9 cellular contexts compared by ENCODE assay signal in genomic region chr18:62596145-62597005, GRCh38.
A peak's percentile ranks its signal among the peaks of the same experiment; 100 is the strongest.
DNase-seq lines count a peak whose midpoint lies in the region; ATAC-seq and TF ChIP-seq lines count a peak whose summit lies in the region.
"Had no signal": no experiment of that assay in that cellular context is flagged by ENCODE, and none has a peak within 500 bp of the region (broad histone marks: within the 10 kb centered on the region; RNA-seq: fewer than 3 reads in every experiment).

No MANE protein-coding gene starts in this region.

- H3K18ac ChIP-seq in trophoblast cell (ENCODE audit: low read length): no peak overlapping the region

- H3F3A ChIP-seq in SK-N-SH (replicated peaks; ENCODE audit: insufficient read depth): no peaks in the 10 kb centered on the region

- no peak overlapping the region for H3K23ac ChIP-seq in trophoblast cell (ENCODE audit: low read length)

- H3K9me2 ChIP-seq in SK-N-SH: no peaks in the 10 kb centered on the region

- H3K79me1 ChIP-seq in trophoblast cell (ENCODE audit: low read length): no peaks in the 10 kb centered on the region

- TF ChIP-seq RAD21 in SK-N-SH (IDR thresholded peaks at IDR 0.05; ENCODE audit: low read length): no peak

- H3K4ac ChIP-seq in trophoblast cell (ENCODE audit: low read depth, low read length): no peak overlapping the region

- POLR2A ChIA-PET in SK-N-SH (lab: Yijun Ruan, JAX): no interaction called here

- H2AFZ ChIP-seq in SK-N-SH (ENCODE audit: low read depth) (no peak overlapping the region), trophoblast cell (ENCODE audit: insufficient read depth, low read length, poor library complexity) (peak overlapping the region; percentile 15)

- no peak overlapping the region for H3K14ac ChIP-seq in trophoblast cell (ENCODE audit: low read length)

- H3K27me3 ChIP-seq in SK-N-SH (ENCODE audit: insufficient read depth) (no peaks in the 10 kb centered on the region; the same call in 1 of the 2 replicates), trophoblast cell (ENCODE audit: insufficient read depth, low read length) (peaks cover 16% of the 10 kb centered on the region)

- CTCF ChIA-PET in SK-N-SH (lab: Yijun Ruan, JAX): interaction anchor here (1.3 to 3.4 kb wide), 5 partner anchors 10 to 386 kb away, joined by 3 to 18 read pairs (median 6); partner anchors contain the start of gene PHLPP1

- H3K27ac ChIP-seq in SK-N-SH (ENCODE audit: low read depth in 2 of 2, low read length in 1 of 2) (no peak overlapping the region), trophoblast cell (ENCODE audit: low read depth, low read length) (no peak overlapping the region)

- H3K9ac ChIP-seq in SK-N-SH (no peak overlapping the region), trophoblast cell (ENCODE audit: low read length) (no peak overlapping the region)

- DNase-seq in Daoy (ENCODE audit: low read depth) (peak; percentile 9), SK-N-SH (peak; percentile 83), glutamatergic neuron (peak; percentile 72), trophoblast cell (peak; percentile 26 to 60), activated gamma-delta T cell (lab: John Stamatoyannopoulos, UW) (no peak), SKM-1 treated with dmso at 0.1 percent for 144 hours (lab: John Stamatoyannopoulos, UW; ENCODE audit: unreplicated experiment) (no peak)
- DNase-seq: NCI-H1694 treated with DMSO at 0.1 percent for 48 hours had no signal

- peaks cover 5% of the 10 kb centered on the region for H3K4me1 Mint-ChIP-seq in glutamatergic neuron (ENCODE audit: low read depth, unreplicated experiment)

- H3K4me3 ChIP-seq in SK-N-SH (ENCODE audit: low read depth in 2 of 2, low read length in 1 of 2) (peak overlapping the region in 1 of 2 experiments; percentile 26; a peak in 1 of 4 replicates), trophoblast cell (ENCODE audit: low read depth, low read length) (peak overlapping the region; percentile 47)

- no peak for TF ChIP-seq EP300 in SK-N-SH (IDR thresholded peaks at IDR 0.05; ENCODE audit: borderline replicate concordance in 1 of 2, low read depth in 1 of 2, low read length in 1 of 2)

- peaks cover 5% of the 10 kb centered on the region for H3K9me3 Mint-ChIP-seq in glutamatergic neuron (ENCODE audit: unreplicated experiment)

- no peaks in the 10 kb centered on the region for H3K9me3 ChIP-seq in SK-N-SH
- no peaks in the 10 kb centered on the region for H3K9me3 ChIP-seq in trophoblast cell (ENCODE audit: insufficient read depth, low read depth, low read length)

- H3K4me2 ChIP-seq in SK-N-SH (peak overlapping the region; percentile 63; the same call in 1 of the 2 replicates), trophoblast cell (ENCODE audit: low read length) (peak overlapping the region; percentile 87)

- ATAC-seq in GM19328 (IDR thresholded peaks at IDR 0.05; ENCODE audit: unreplicated experiment) (no peak), GM19395 (IDR thresholded peaks at IDR 0.05; ENCODE audit: unreplicated experiment) (no peak)

- peak overlapping the region; percentile 84 for H3K4me3 Mint-ChIP-seq in glutamatergic neuron (ENCODE audit: unreplicated experiment)

- no peak overlapping the region for H2AK5ac ChIP-seq in trophoblast cell (ENCODE audit: low read length)

- H4K20me1 ChIP-seq in SK-N-SH (ENCODE audit: insufficient read depth): no peaks in the 10 kb centered on the region

- no peaks in the 10 kb centered on the region for H3K79me2 ChIP-seq in SK-N-SH (ENCODE audit: insufficient read depth)
- H3K79me2 ChIP-seq in trophoblast cell (ENCODE audit: control insufficient read depth, insufficient read depth, low read length, poor library complexity): no peaks in the 10 kb centered on the region

- H3K27me3 Mint-ChIP-seq in glutamatergic neuron (ENCODE audit: unreplicated experiment): peaks cover 8% of the 10 kb centered on the region

- no peak overlapping the region for H4K91ac ChIP-seq in trophoblast cell (ENCODE audit: low read depth, low read length)

- H3K36me3 ChIP-seq in SK-N-SH (replicated peaks in 1 of 2; ENCODE audit: control insufficient read depth in 1 of 2, insufficient read depth in 2 of 2, low read length in 1 of 2) (no peaks in the 10 kb centered on the region), trophoblast cell (ENCODE audit: control insufficient read depth in 1 of 2, insufficient read depth in 2 of 2, low read length in 2 of 2) (no peaks in the 10 kb centered on the region)

- H2BK120ac ChIP-seq in trophoblast cell (ENCODE audit: insufficient read depth, low read length, poor library complexity): no peak overlapping the region

- no peak overlapping the region for H3K27ac Mint-ChIP-seq in glutamatergic neuron (ENCODE audit: unreplicated experiment)

- 30% methylated on average over 19 of the region's 90 CpGs for WGBS in SK-N-SH (ENCODE audit: low lambda C conversion rate)
- no CpG with 5 or more reads among the region's 90 CpGs for WGBS in trophoblast cell (ENCODE audit: extremely low coverage, insufficient coverage, insufficient read length)

- no peak overlapping the region for H4K12ac ChIP-seq in trophoblast cell (ENCODE audit: low read depth, low read length)

- no peak for TF ChIP-seq CTCF in SK-N-SH (IDR thresholded peaks at IDR 0.05)
- no peak for TF ChIP-seq CTCF in glutamatergic neuron (IDR thresholded peaks at IDR 0.05; ENCODE audit: partially characterized antibody, unreplicated experiment)

- H4K8ac ChIP-seq in trophoblast cell (ENCODE audit: low read depth, low read length): no peak overlapping the region

- H2BK12ac ChIP-seq in trophoblast cell (ENCODE audit: low read length): no peak overlapping the region

- H3K4me1 ChIP-seq in SK-N-SH (ENCODE audit: control insufficient read depth in 1 of 2, insufficient read depth in 2 of 2, low read depth in 1 of 2, low read length in 1 of 2) (peaks cover 0 to 5% of the 10 kb centered on the region in 2 experiments; a peak in 1 of 4 replicates), trophoblast cell (ENCODE audit: control insufficient read depth in 1 of 2, insufficient read depth in 2 of 2, low read length in 2 of 2) (peaks cover 0 to 12% of the 10 kb centered on the region in 2 experiments)

- no peak overlapping the region for H2BK5ac ChIP-seq in trophoblast cell (ENCODE audit: low read depth, low read length, poor library complexity)

- peaks cover 11% of the 10 kb centered on the region for H3K36me3 Mint-ChIP-seq in glutamatergic neuron (ENCODE audit: unreplicated experiment)

TF ChIP-seq in SK-N-SH, 30 proteins besides CTCF, POLR2A, EP300 and RAD21:
- TF ChIP-seq POLR2AphosphoS5 (IDR thresholded peaks at IDR 0.05; ENCODE audit: low read depth, low read length) (no peak), EZH2phosphoT487 (IDR thresholded peaks at IDR 0.05; ENCODE audit: borderline replicate concordance, low read depth) (no peak), SMC3 (IDR thresholded peaks at IDR 0.05; ENCODE audit: low read depth, low read length) (no peak), RFX5 (IDR thresholded peaks at IDR 0.05; ENCODE audit: low read length) (no peak), TEAD4 (IDR thresholded peaks at IDR 0.05; ENCODE audit: borderline replicate concordance, insufficient read depth) (no peak), RCOR1 (IDR thresholded peaks at IDR 0.05; ENCODE audit: low read length) (no peak), MAX (IDR thresholded peaks at IDR 0.05; ENCODE audit: low read depth) (no peak)
- TF ChIP-seq, protein P1, sequence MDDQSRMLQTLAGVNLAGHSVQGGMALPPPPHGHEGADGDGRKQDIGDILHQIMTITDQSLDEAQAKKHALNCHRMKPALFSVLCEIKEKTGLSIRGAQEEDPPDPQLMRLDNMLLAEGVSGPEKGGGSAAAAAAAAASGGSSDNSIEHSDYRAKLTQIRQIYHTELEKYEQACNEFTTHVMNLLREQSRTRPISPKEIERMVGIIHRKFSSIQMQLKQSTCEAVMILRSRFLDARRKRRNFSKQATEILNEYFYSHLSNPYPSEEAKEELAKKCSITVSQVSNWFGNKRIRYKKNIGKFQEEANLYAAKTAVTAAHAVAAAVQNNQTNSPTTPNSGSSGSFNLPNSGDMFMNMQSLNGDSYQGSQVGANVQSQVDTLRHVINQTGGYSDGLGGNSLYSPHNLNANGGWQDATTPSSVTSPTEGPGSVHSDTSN (IDR thresholded peaks at IDR 0.05): no peak

Comparison
In these comparisons a context has a peak if more than half of its experiments do, and no peak if none do; other contexts are left out.
1. DNase-seq: peak in Daoy (single experiment), SK-N-SH (single experiment), glutamatergic neuron (single experiment) and trophoblast cell (2 of 2); none in activated gamma-delta T cell (single experiment) and SKM-1 treated with dmso at 0.1 percent for 144 hours (single experiment).